25 cellular contexts compared by ENCODE assay signal in the genomic region with DNA sequence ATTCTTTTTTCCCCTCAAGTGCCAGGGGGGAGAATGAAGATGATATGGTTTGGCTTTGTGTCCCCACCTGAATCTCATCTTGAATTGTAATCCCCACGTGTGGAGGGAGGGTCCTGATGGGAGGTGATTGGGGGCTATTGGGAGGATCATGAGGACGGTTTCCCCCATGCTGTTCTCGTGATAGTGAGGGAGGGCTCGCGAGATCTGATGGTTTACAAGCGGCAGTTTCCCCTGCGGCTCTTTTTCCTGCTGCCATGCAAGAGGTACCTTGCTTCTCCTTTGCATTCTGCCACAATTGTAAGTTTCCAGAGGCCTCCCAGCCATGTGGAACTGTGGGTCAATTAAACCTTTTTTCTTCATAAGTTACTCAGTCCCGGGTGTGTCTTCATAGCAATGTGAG.
"Had no signal": no experiment of that assay in that cellular context is flagged by ENCODE, and none has a peak within 500 bp of the region (broad histone marks: within the 10 kb centered on the region; RNA-seq: fewer than 3 reads in every experiment).

No MANE protein-coding gene starts in this region.

- DNase-seq: activated CD4-positive, alpha-beta memory T cell treated with anti-CD3 and anti-CD28 coated beads, Interleukin-2, amount 10 ng/mL, durations not matched to agents 7 days and 5 days; activated CD4-positive, alpha-beta T cell treated with anti-CD3 and anti-CD28 coated beads for 48 hours; activated CD4-positive, CD25-positive, alpha-beta regulatory T cell; activated CD8-positive, alpha-beta memory T cell treated with anti-CD3 and anti-CD28 coated beads, Interleukin-2, amount 10 ng/mL, durations not matched to agents 7 days and 5 days; activated naive CD4-positive, alpha-beta T cell; activated T-cell treated with anti-CD3 and anti-CD28 coated beads, Interleukin-2, amount 50 U/mL, for 1 hour; central memory CD4-positive, alpha-beta T cell; erythroblast; kidney; left ventricle myocardium superior; naive B cell; stimulated activated CD4-positive, alpha-beta T cell treated with anti-CD3 and anti-CD28 coated beads, Interleukin-4, amount 100 ng/mL, for 1 hour; stomach; T-cell; upper lobe of right lung had no signal

- H3K36me3 ChIP-seq: heart left ventricle, neural progenitor cell, prostate gland, stomach, upper lobe of right lung had no signal

- H3K27ac Mint-ChIP-seq: activated CD4-positive, alpha-beta memory T cell treated with anti-CD3 and anti-CD28 coated beads, Interleukin-2, amount 10 ng/mL, durations not matched to agents 7 days and 5 days; activated CD8-positive, alpha-beta memory T cell treated with anti-CD3 and anti-CD28 coated beads, Interleukin-2, amount 10 ng/mL, durations not matched to agents 7 days and 5 days; activated T-helper 17 cell treated with anti-CD3 and anti-CD28 coated beads, Interleukin-2, amount 50 U/mL, for 72 hours; naive B cell; T-cell had no signal

- ATAC-seq: activated CD8-positive, alpha-beta memory T cell treated with anti-CD3 and anti-CD28 coated beads, Interleukin-2, amount 10 ng/mL, durations not matched to agents 7 days and 5 days; activated T-helper 17 cell treated with anti-CD3 and anti-CD28 coated beads, Interleukin-2, amount 50 U/mL, for 72 hours; T-cell; upper lobe of right lung had no signal

- H3K9me3 Mint-ChIP-seq: activated CD4-positive, alpha-beta memory T cell treated with anti-CD3 and anti-CD28 coated beads, Interleukin-2, amount 10 ng/mL, durations not matched to agents 7 days and 5 days; activated T-helper 17 cell treated with anti-CD3 and anti-CD28 coated beads, Interleukin-2, amount 50 U/mL, for 72 hours had no signal

- H3K4me1 ChIP-seq: prostate gland had no signal

- H2AFZ ChIP-seq: neural progenitor cell had no signal

- H3K4me3 Mint-ChIP-seq: activated CD4-positive, alpha-beta memory T cell treated with anti-CD3 and anti-CD28 coated beads, Interleukin-2, amount 10 ng/mL, durations not matched to agents 7 days and 5 days; activated CD8-positive, alpha-beta memory T cell treated with anti-CD3 and anti-CD28 coated beads, Interleukin-2, amount 10 ng/mL, durations not matched to agents 7 days and 5 days; activated T-helper 17 cell treated with anti-CD3 and anti-CD28 coated beads, Interleukin-2, amount 50 U/mL, for 72 hours; naive B cell; neural progenitor cell; T-cell had no signal

- H3K36me3 Mint-ChIP-seq: naive B cell, neural progenitor cell, T-cell had no signal

- H3K27me3 Mint-ChIP-seq: activated CD4-positive, alpha-beta memory T cell treated with anti-CD3 and anti-CD28 coated beads, Interleukin-2, amount 10 ng/mL, durations not matched to agents 7 days and 5 days; activated T-helper 17 cell treated with anti-CD3 and anti-CD28 coated beads, Interleukin-2, amount 50 U/mL, for 72 hours; T-cell had no signal

- FAIRE-seq: colon, endometrium, frontal cortex, kidney had no signal

- H3K9me3 ChIP-seq: body of pancreas, heart left ventricle, mucosa of descending colon, prostate gland, stomach, upper lobe of right lung had no signal

- H3K27me3 ChIP-seq: body of pancreas, heart left ventricle, stomach, upper lobe of right lung had no signal

- H3K27ac ChIP-seq: neural progenitor cell, prostate gland, stomach, upper lobe of right lung had no signal

- H3K9ac ChIP-seq: neural progenitor cell had no signal

- H3K4me2 ChIP-seq: neural progenitor cell had no signal

- H3K4me3 ChIP-seq: body of pancreas, mucosa of descending colon, neural progenitor cell, prostate gland, smooth muscle cell, stomach, upper lobe of right lung had no signal
